ENCODE assay signal across 20 cellular contexts in genomic region chr4:139559692-139560091, GRCh38. TPM values are rescaled to one million over a fixed set of nuclear protein-coding genes. Genes with fewer than 3 reads are reported as not detected.
A peak's percentile ranks its signal among the peaks of the same experiment; 100 is the strongest.
DNase-seq lines count a peak whose midpoint lies in the region; ATAC-seq and TF ChIP-seq lines count a peak whose summit lies in the region.
"Had no signal": no experiment of that assay in that cellular context is flagged by ENCODE, and none has a peak within 500 bp of the region (broad histone marks: within the 10 kb centered on the region; RNA-seq: fewer than 3 reads in every experiment).

No MANE protein-coding gene starts in this region.

- H3K4me1 Mint-ChIP-seq in memory B cell, result peaks cover 24% of the 10 kb centered on the region
- H3K4me1 Mint-ChIP-seq in CD8-positive, alpha-beta T cell (ENCODE audit: low read depth), result peaks cover 29% of the 10 kb centered on the region

- H3K9me3 Mint-ChIP-seq in memory B cell, result no peaks in the 10 kb centered on the region
- no peaks in the 10 kb centered on the region for H3K9me3 Mint-ChIP-seq in CD8-positive, alpha-beta T cell
- H3K9me3 Mint-ChIP-seq: naive thymus-derived CD8-positive, alpha-beta T cell; T-helper 2 cell treated with Interferon-gamma antibody and Interleukin-4, amounts not matched to agents 5 μg/mL and 100 μg/mL, for 36 hours had no signal

- no peak overlapping the region for H3K4me3 Mint-ChIP-seq in memory B cell
- H3K4me3 Mint-ChIP-seq in CD8-positive, alpha-beta T cell, result no peak overlapping the region

- H3K9ac ChIP-seq in BLaER1 treated with 17β-estradiol and CSF1 and Interleukin-3, amounts not matched to agents 10 nM and 100 nM, result peak overlapping the region in 9 of 11 experiments; percentile 47 to 83 (median 74); a peak in 14 of 22 replicates
- H3K9ac ChIP-seq in SK-N-MC (ENCODE audit: insufficient read length), result peak overlapping the region; percentile 90

- peaks cover 30 to 74% (median 63%) of the 10 kb centered on the region in 10 experiments for H3K4me1 ChIP-seq in BLaER1 treated with 17β-estradiol and CSF1 and Interleukin-3, amounts not matched to agents 10 nM and 100 nM
- peaks cover 21% of the 10 kb centered on the region for H3K4me1 ChIP-seq in HEK293 (ENCODE audit: control insufficient read depth, insufficient read depth, low read length)
- peaks cover 13% of the 10 kb centered on the region for H3K4me1 ChIP-seq in CD8-positive, alpha-beta T cell (ENCODE audit: insufficient read depth, low read length)

- no peak for DNase-seq in SK-N-MC (ENCODE audit: low read depth, low spot score)
- DNase-seq in memory B cell (ENCODE audit: low spot score in 2 of 2), result no peak
- no peak for DNase-seq in OCI-M2 (lab: John Stamatoyannopoulos, UW; ENCODE audit: unreplicated experiment)
- DNase-seq in CD8-positive, alpha-beta T cell, result no peak
- DNase-seq in NCI-H1694 (lab: John Stamatoyannopoulos, UW), result no peak
- DNase-seq: activated CD4-positive, alpha-beta T cell treated with anti-CD3 and anti-CD28 coated beads for 48 hours; central memory CD4-positive, alpha-beta T cell; DMS 273 treated with DMSO at 0.1 percent for 48 hours; foreskin fibroblast; left ventricle myocardium superior; naive thymus-derived CD8-positive, alpha-beta T cell; NCI-H2081; NCI-H526 treated with DMSO at 0.1 percent for 48 hours; psoas muscle; RPMI8226; stomach had no signal

- H4K20me1 ChIP-seq in BLaER1 treated with 17β-estradiol and CSF1 and Interleukin-3, amounts not matched to agents 10 nM and 100 nM, result peaks cover 0 to 3% (median 1%) of the 10 kb centered on the region in 11 experiments; a peak in 11 of 22 replicates

- H3K4me3 ChIP-seq in BLaER1 treated with 17β-estradiol and CSF1 and Interleukin-3, amounts not matched to agents 10 nM and 100 nM, result peak overlapping the region in 1 of 10 experiments; percentile 28; a peak in 1 of 20 replicates
- no peak overlapping the region for H3K4me3 ChIP-seq in HEK293 (ENCODE audit: low read depth, low read length)
- peak overlapping the region; percentile 94 for H3K4me3 ChIP-seq in SK-N-MC
- no peak overlapping the region for H3K4me3 ChIP-seq in CD8-positive, alpha-beta T cell (ENCODE audit: low read depth, low read length)
- H3K4me3 ChIP-seq: psoas muscle, stomach had no signal

- H3K27me3 Mint-ChIP-seq in memory B cell, result no peaks in the 10 kb centered on the region
- peaks cover 9% of the 10 kb centered on the region for H3K27me3 Mint-ChIP-seq in CD8-positive, alpha-beta T cell (ENCODE audit: low read depth)

- no peaks in the 10 kb centered on the region for H3K36me3 ChIP-seq in BLaER1 treated with 17β-estradiol and CSF1 and Interleukin-3, amounts not matched to agents 10 nM and 100 nM
- no peaks in the 10 kb centered on the region for H3K36me3 ChIP-seq in HEK293 (ENCODE audit: control insufficient read depth in 2 of 2, insufficient read depth in 1 of 2, low read length in 2 of 2)
- no peaks in the 10 kb centered on the region for H3K36me3 ChIP-seq in SK-N-MC (ENCODE audit: insufficient read depth, low read length)
- H3K36me3 ChIP-seq in CD8-positive, alpha-beta T cell (ENCODE audit: insufficient read depth, low read length), result no peaks in the 10 kb centered on the region
- H3K36me3 ChIP-seq: stomach had no signal

- H3K4me2 ChIP-seq in BLaER1 treated with 17β-estradiol and CSF1 and Interleukin-3, amounts not matched to agents 10 nM and 100 nM, result peak overlapping the region; percentile 50 to 98 (median 90); a peak in 21 of 22 replicates

- H3K36me3 Mint-ChIP-seq in memory B cell, result no peaks in the 10 kb centered on the region
- peaks cover 8% of the 10 kb centered on the region for H3K36me3 Mint-ChIP-seq in CD8-positive, alpha-beta T cell

- peaks cover 0 to 31% (median 23%) of the 10 kb centered on the region in 11 experiments; a peak in 16 of 22 replicates for H3K27me3 ChIP-seq in BLaER1 treated with 17β-estradiol and CSF1 and Interleukin-3, amounts not matched to agents 10 nM and 100 nM
- H3K27me3 ChIP-seq in CD8-positive, alpha-beta T cell (ENCODE audit: insufficient read depth, low read length), result no peaks in the 10 kb centered on the region
- H3K27me3 ChIP-seq: stomach had no signal

- CTCF ChIA-PET in HEK293 (lab: Yijun Ruan, JAX), result no interaction called here
- CTCF ChIA-PET in CD8-positive, alpha-beta T cell (lab: Charles Lee), result interaction anchor here (1.0 kb wide), 1 partner anchor 67 kb away, joined by 3 read pairs; no protein-coding TSS in a partner anchor

- H3K27ac ChIP-seq in BLaER1 treated with 17β-estradiol and CSF1 and Interleukin-3, amounts not matched to agents 10 nM and 100 nM, result peak overlapping the region; percentile 77 to 100 (median 95)
- H3K27ac ChIP-seq in HEK293 (ENCODE audit: extremely low read depth, low read depth, low read length) (no peak overlapping the region), SK-N-MC (peak overlapping the region; percentile 94)
- no peak overlapping the region for H3K27ac ChIP-seq in CD8-positive, alpha-beta T cell (ENCODE audit: low read depth, low read length)

- no peak for TF ChIP-seq CTCF in HEK293 (tag by site-specific recombination; IDR thresholded peaks at IDR 0.05)
- no peak for TF ChIP-seq CTCF in CD8-positive, alpha-beta T cell (IDR thresholded peaks at IDR 0.05)

- POLR2A ChIA-PET in HEK293 (lab: Yijun Ruan, JAX), result interaction anchor here (1.0 kb wide), 1 partner anchor 25 kb away, joined by 3 read pairs; no protein-coding TSS in a partner anchor
- POLR2A ChIA-PET in CD8-positive, alpha-beta T cell (lab: Charles Lee), result no interaction called here

- ATAC-seq in memory B cell (ENCODE audit: low read depth) (no peak), GM19455 (IDR thresholded peaks at IDR 0.05; ENCODE audit: unreplicated experiment) (no peak)
- no peak for ATAC-seq in CD8-positive, alpha-beta T cell
- ATAC-seq: left ventricle myocardium superior; naive thymus-derived CD8-positive, alpha-beta T cell; psoas muscle had no signal

- peak overlapping the region; percentile 97 for H3K27ac Mint-ChIP-seq in memory B cell
- no peak overlapping the region for H3K27ac Mint-ChIP-seq in CD8-positive, alpha-beta T cell

- intact Hi-C loops in CD8-positive, alpha-beta T cell (cut with DNase I, micrococcal nuclease), result loop anchor here (5.0 to 10.0 kb wide), 7 partner anchors 257 to 965 kb away; partner anchors contain the start of genes ELMOD2 (in 2 of the 2), NAA15 (in 2 of the 2), NDUFC1 (in 2 of the 2) and ELF2 (in 1 of the 2)

- H3K9me3 ChIP-seq in BLaER1 treated with 17β-estradiol and CSF1 and Interleukin-3, amounts not matched to agents 10 nM and 100 nM (replicated peaks in 1 of 11), result peaks cover 0 to 7% (median 0%) of the 10 kb centered on the region in 11 experiments; a peak in 1 of 22 replicates
- no peaks in the 10 kb centered on the region for H3K9me3 ChIP-seq in HEK293 (ENCODE audit: control insufficient read depth, insufficient read depth, low read depth, low read length)
- H3K9me3 ChIP-seq in SK-N-MC (ENCODE audit: low read depth, low read length), result no peaks in the 10 kb centered on the region
- no peaks in the 10 kb centered on the region for H3K9me3 ChIP-seq in CD8-positive, alpha-beta T cell (ENCODE audit: low read length)
- H3K9me3 ChIP-seq: psoas muscle, stomach had no signal

TF ChIP-seq in HEK293, 187 proteins besides CTCF, POLR2A, EP300 and RAD21:
- no peak for TF ChIP-seq ZNF621 (tag by site-specific recombination; IDR thresholded peaks at IDR 0.05)
- TF ChIP-seq ZBTB26 (tag by site-specific recombination; optimal IDR thresholded peaks at IDR 0.05), result no peak
- TF ChIP-seq, protein P1, sequence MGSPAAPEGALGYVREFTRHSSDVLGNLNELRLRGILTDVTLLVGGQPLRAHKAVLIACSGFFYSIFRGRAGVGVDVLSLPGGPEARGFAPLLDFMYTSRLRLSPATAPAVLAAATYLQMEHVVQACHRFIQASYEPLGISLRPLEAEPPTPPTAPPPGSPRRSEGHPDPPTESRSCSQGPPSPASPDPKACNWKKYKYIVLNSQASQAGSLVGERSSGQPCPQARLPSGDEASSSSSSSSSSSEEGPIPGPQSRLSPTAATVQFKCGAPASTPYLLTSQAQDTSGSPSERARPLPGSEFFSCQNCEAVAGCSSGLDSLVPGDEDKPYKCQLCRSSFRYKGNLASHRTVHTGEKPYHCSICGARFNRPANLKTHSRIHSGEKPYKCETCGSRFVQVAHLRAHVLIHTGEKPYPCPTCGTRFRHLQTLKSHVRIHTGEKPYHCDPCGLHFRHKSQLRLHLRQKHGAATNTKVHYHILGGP (tag by site-specific recombination; IDR thresholded peaks at IDR 0.05), result no peak
- TF ChIP-seq OSR2 (tag by site-specific recombination; IDR thresholded peaks at IDR 0.05), result peak; percentile 73

RNA-seq across cellular contexts. Expression of gene SETD7, which starts 3.7 kb away (rescaled TPM):
- 10 to 100 TPM in 1 of 2 experiments, 1 to 10 TPM in 1; 9.5 to 10.3 TPM for total RNA-seq in CD8-positive, alpha-beta T cell

Comparison
In these comparisons a context has a peak if more than half of its experiments do, and no peak if none do; other contexts are left out.
1. H3K27ac ChIP-seq: peak in BLaER1 treated with 17β-estradiol and CSF1 and Interleukin-3, amounts not matched to agents 10 nM and 100 nM (11 of 11) and SK-N-MC (single experiment); none in HEK293 (single experiment) and CD8-positive, alpha-beta T cell (single experiment).